In genomic region chr13:61760102-61760501, GRCh38 we compare ENCODE assay signal across 35 cellular contexts.
"Had no signal": no experiment of that assay in that cellular context is flagged by ENCODE, and none has a peak within 500 bp of the region (broad histone marks: within the 10 kb centered on the region; RNA-seq: fewer than 3 reads in every experiment).

No MANE protein-coding gene starts in this region.

- H3K27me3 ChIP-seq: MG63 had no signal

- H3K4me3 ChIP-seq: MG63 had no signal

- H3K36me3 ChIP-seq: MG63 had no signal

- DNase-seq: Karpas-422, Kasumi-1, MG63, MM.1S, MV-4-11, NCI-H1048, NCI-H1092, NCI-H1092 treated with DMSO at 0.1 percent for 48 hours, NCI-H1105, NCI-H1105 treated with DMSO at 0.1 percent for 48 hours, NCI-H1417, NCI-H1417 treated with DMSO at 0.1 percent for 48 hours, NCI-H1436, NCI-H1436 treated with DMSO at 0.1 percent for 48 hours, NCI-H146, NCI-H1694, NCI-H1694 treated with DMSO at 0.1 percent for 48 hours, NCI-H187, NCI-H187 treated with DMSO at 0.1 percent for 48 hours, NCI-H1930, NCI-H2029, NCI-H2029 treated with DMSO at 0.1 percent for 48 hours, NCI-H2081, NCI-H2081 treated with DMSO at 0.1 percent for 48 hours, NCI-H2107, NCI-H2171, NCI-H2171 treated with DMSO at 0.1 percent for 48 hours, NCI-H2227 treated with DMSO at 0.1 percent for 48 hours, NCI-H226, NCI-H345, NCI-H446, NCI-H446 treated with DMSO at 0.1 percent for 48 hours, NCI-H510A, NCI-H510A treated with DMSO at 0.1 percent for 48 hours, NCI-H524 had no signal

- H3K9me3 ChIP-seq: MG63 had no signal
